ENCODE assay signal across 8 cellular contexts in the genomic region with DNA sequence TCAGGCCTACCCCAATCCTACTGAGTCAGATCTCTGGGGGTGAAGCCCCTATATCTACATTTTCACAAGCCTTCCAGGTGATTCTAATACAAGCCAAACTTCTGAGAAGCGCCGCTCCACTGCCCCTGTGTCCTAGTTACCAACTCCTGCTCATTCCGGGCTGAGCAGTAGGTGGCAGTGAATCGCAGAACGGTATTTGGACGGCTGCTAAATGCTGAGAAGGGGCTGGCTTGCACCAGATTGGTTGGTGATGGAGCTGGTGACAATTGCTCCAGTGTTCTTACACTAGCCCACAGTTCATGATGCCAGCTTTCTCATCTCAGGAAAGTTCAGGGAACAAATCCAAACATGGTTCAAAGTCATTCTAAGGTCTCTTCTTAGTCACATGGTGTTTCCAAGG. TPM values are rescaled to one million over a fixed set of nuclear protein-coding genes. Genes with fewer than 3 reads are reported as not detected.
A peak's percentile ranks its signal among the peaks of the same experiment; 100 is the strongest.
DNase-seq lines count a peak whose midpoint lies in the region; ATAC-seq, FAIRE-seq and TF ChIP-seq lines count a peak whose summit lies in the region.

No MANE protein-coding gene starts in this region.

- H3K36me3 ChIP-seq in OCI-LY3 (replicated peaks; ENCODE audit: low read depth, low read length) (no peaks in the 10 kb centered on the region), astrocyte (ENCODE audit: insufficient read depth, low read length) (no peaks in the 10 kb centered on the region), hepatocyte (replicated peaks; ENCODE audit: insufficient read depth, low read depth) (no peaks in the 10 kb centered on the region)

- H3K4me3 Mint-ChIP-seq in astrocyte (ENCODE audit: unreplicated experiment), result no peak overlapping the region

- H4K20me1 ChIP-seq in OCI-LY3 (ENCODE audit: insufficient read depth, low read length) (no peaks in the 10 kb centered on the region), astrocyte (ENCODE audit: insufficient read depth, low read length) (no peaks in the 10 kb centered on the region), hepatocyte (ENCODE audit: insufficient read depth, poor library complexity, severe bottlenecking) (no peaks in the 10 kb centered on the region)

- H3K79me2 ChIP-seq in OCI-LY3 (ENCODE audit: low read length), result no peaks in the 10 kb centered on the region
- no peaks in the 10 kb centered on the region for H3K79me2 ChIP-seq in astrocyte (ENCODE audit: insufficient read depth, low read length)
- H3K79me2 ChIP-seq in hepatocyte, result no peaks in the 10 kb centered on the region

- no peaks in the 10 kb centered on the region for H3K36me3 Mint-ChIP-seq in astrocyte (ENCODE audit: low read depth, unreplicated experiment)

- WGBS in hepatocyte (ENCODE audit: low lambda C conversion rate, missing lambda C conversion rate), result 20% methylated on average over 6 of the region's 6 CpGs

- no peaks in the 10 kb centered on the region for H3K9me3 Mint-ChIP-seq in astrocyte (ENCODE audit: unreplicated experiment)

- peak; percentile 39 for ATAC-seq in HG03103 (IDR thresholded peaks at IDR 0.05; ENCODE audit: low read depth, unreplicated experiment)
- ATAC-seq in sciatic nerve, result peak; percentile 76

- intact Hi-C loops in sciatic nerve (cut with DNase I), result loop anchor here (5.0 kb wide), 1 partner anchor 165 kb away; no protein-coding TSS in a partner anchor

- peaks cover 16% of the 10 kb centered on the region; the same call in 1 of the 2 replicates for H3K27me3 ChIP-seq in OCI-LY3 (ENCODE audit: low read depth, low read length)
- peaks cover 3% of the 10 kb centered on the region for H3K27me3 ChIP-seq in astrocyte (ENCODE audit: insufficient read depth, low read length)
- H3K27me3 ChIP-seq in hepatocyte, result peaks cover 3% of the 10 kb centered on the region

- H3K4me3 ChIP-seq in OCI-LY3 (ENCODE audit: low read length), result no peak overlapping the region
- no peak overlapping the region for H3K4me3 ChIP-seq in astrocyte (ENCODE audit: insufficient read depth, low read depth, low read length)
- H3K4me3 ChIP-seq in hepatocyte, result no peak overlapping the region

- H3K4me1 ChIP-seq in OCI-LY3 (ENCODE audit: low read length) (peaks cover 25% of the 10 kb centered on the region), astrocyte (ENCODE audit: insufficient read depth, low read length) (peaks cover 14% of the 10 kb centered on the region), hepatocyte (ENCODE audit: insufficient read depth) (peaks cover 10% of the 10 kb centered on the region)

- 0 out of 2 replicates have a peak overlapping the region, but pooled peaks have one; percentile 4 for H2AFZ ChIP-seq in OCI-LY3 (ENCODE audit: low read depth, low read length)
- no peak overlapping the region for H2AFZ ChIP-seq in astrocyte (ENCODE audit: low read depth, low read length)
- no peak overlapping the region for H2AFZ ChIP-seq in hepatocyte

- peak; percentile 54 for FAIRE-seq in astrocyte (lab: Jason Lieb, UNC)

- H3K9me3 ChIP-seq in OCI-LY3 (ENCODE audit: insufficient read depth, low read length) (no peaks in the 10 kb centered on the region), astrocyte (ENCODE audit: insufficient read depth, low read depth, low read length) (no peaks in the 10 kb centered on the region), hepatocyte (ENCODE audit: low read depth) (no peaks in the 10 kb centered on the region)

- TF ChIP-seq CTCF in OCI-LY3 (IDR thresholded peaks at IDR 0.05; ENCODE audit: low read depth, low read length) (peak; percentile 56), astrocyte (IDR thresholded peaks at IDR 0.05; ENCODE audit: insufficient read depth, low read depth, low read length) (peak; percentile 61), hepatocyte (IDR thresholded peaks at IDR 0.05; ENCODE audit: poor library complexity) (peak; percentile 53)

- H3K9ac ChIP-seq in OCI-LY3 (ENCODE audit: low read length) (no peak overlapping the region), astrocyte (ENCODE audit: low read length) (no peak overlapping the region)

- no peak overlapping the region for H3K27ac Mint-ChIP-seq in astrocyte (ENCODE audit: unreplicated experiment)

- peaks cover 9% of the 10 kb centered on the region for H3K4me1 Mint-ChIP-seq in astrocyte (ENCODE audit: low read depth, unreplicated experiment)

- no peaks in the 10 kb centered on the region for H3K9me2 ChIP-seq in hepatocyte (replicated peaks; ENCODE audit: insufficient read depth)

- DNase-seq in activated CD4-positive, alpha-beta T cell treated with anti-CD3 and anti-CD28 coated beads for 24 hours (ENCODE audit: low read depth in 2 of 2), result peak; percentile 6 to 22
- DNase-seq in activated CD4-positive, alpha-beta T cell treated with anti-CD3 and anti-CD28 coated beads for 1 hour, result no peak
- DNase-seq in astrocyte (ENCODE audit: low read depth), result peak; percentile 39
- peak; percentile 76 for DNase-seq in hepatocyte (ENCODE audit: low spot score)
- no peak for DNase-seq in sciatic nerve (ENCODE audit: low spot score)
- no peak for DNase-seq in GOT3 (lab: John Stamatoyannopoulos, UW)

- H3K4me2 ChIP-seq in OCI-LY3 (ENCODE audit: low read length), result peak overlapping the region; percentile 35
- H3K4me2 ChIP-seq in astrocyte (ENCODE audit: low read length), result no peak overlapping the region
- no peak overlapping the region for H3K4me2 ChIP-seq in hepatocyte

- H3K27ac ChIP-seq in OCI-LY3 (ENCODE audit: low read length) (no peak overlapping the region), astrocyte (ENCODE audit: low read depth, low read length) (no peak overlapping the region), hepatocyte (no peak overlapping the region)

- no peaks in the 10 kb centered on the region for H3K27me3 Mint-ChIP-seq in astrocyte (ENCODE audit: low read depth, unreplicated experiment)

RNA-seq across cellular contexts. Expression of gene FGF1, which starts 31.1 kb away (rescaled TPM):
- total RNA-seq in astrocyte (42.2 and 70.9 TPM in 2 replicates), hepatocyte (0.08 and 0.23 TPM in 2 replicates), sciatic nerve (316 TPM)
- 0.27 TPM in 1 of 2 replicates, not detected in the other for polyA plus RNA-seq in hepatocyte

RNA-seq across cellular contexts. Expression of gene ARHGAP26, which starts 53.2 kb away (rescaled TPM):
- total RNA-seq in astrocyte (4.7 and 5.6 TPM in 2 replicates), hepatocyte (16.5 and 20.0 TPM in 2 replicates), sciatic nerve (71.6 TPM)
- polyA plus RNA-seq in hepatocyte, result 11.7 and 19.8 TPM in 2 replicates

Comparison
In these comparisons a context has a peak if more than half of its experiments do, and no peak if none do; other contexts are left out.
1. DNase-seq: peak in activated CD4-positive, alpha-beta T cell treated with anti-CD3 and anti-CD28 coated beads for 24 hours (2 of 2), astrocyte (single experiment) and hepatocyte (single experiment); none in activated CD4-positive, alpha-beta T cell treated with anti-CD3 and anti-CD28 coated beads for 1 hour (single experiment), sciatic nerve (single experiment) and GOT3 (single experiment).
2. RNA of gene FGF1, which starts 31.1 kb away (total RNA-seq): 316 TPM in sciatic nerve (single experiment) and 42.2 to 70.9 TPM in astrocyte; 0.08 to 0.23 TPM in hepatocyte; every median in the first group is over 10 times any median in the second.
3. Peak in every context shown above with its lines, with median percentiles within 50 percentile points of each other: CTCF ChIP-seq.